In genomic region chr1:32650752-32651460, GRCh38 we compare ENCODE assay signal across 1 cellular context.
A peak's percentile ranks its signal among the peaks of the same experiment; 100 is the strongest.
TF ChIP-seq lines count a peak whose summit lies in the region.

RBBP4 (plus strand) TSS chr1:32651208; CDS start chr1:32651307, 99 bp downstream.

TF ChIP-seq in HepG2, 621 proteins besides CTCF, POLR2A, EP300 and RAD21 (continued from another document):
- TF ChIP-seq ZNF574 (CRISPR knock-in tag; IDR thresholded peaks at IDR 0.05) (peak; percentile 72), ZFP82 (CRISPR knock-in tag; IDR thresholded peaks at IDR 0.05; ENCODE audit: borderline replicate concordance) (peak; percentile 93; the same call in 1 of the 2 replicates), FOSL1 (CRISPR knock-in tag; IDR thresholded peaks at IDR 0.05; ENCODE audit: borderline replicate concordance) (no peak), U2AF2 (IDR thresholded peaks at IDR 0.05; ENCODE audit: low read depth, low read length) (no peak), SMAD3 (CRISPR knock-in tag; IDR thresholded peaks at IDR 0.05) (peak; percentile 19), SNAPC2 (CRISPR knock-in tag; IDR thresholded peaks at IDR 0.05) (peak; percentile 53; the same call in 1 of the 2 replicates), HNF4G (IDR thresholded peaks at IDR 0.05; ENCODE audit: borderline replicate concordance, low read depth, low read length) (no peak), HNF4G (CRISPR knock-in tag; IDR thresholded peaks at IDR 0.05; ENCODE audit: borderline replicate concordance, low read depth) (no peak), BATF2 (CRISPR knock-in tag; IDR thresholded peaks at IDR 0.05) (peak; percentile 75; the same call in 1 of the 2 replicates), ZNF292 (CRISPR knock-in tag; IDR thresholded peaks at IDR 0.05; ENCODE audit: borderline replicate concordance, low read depth) (no peak; the same call in 1 of the 2 replicates), ZNF780A (CRISPR knock-in tag; IDR thresholded peaks at IDR 0.05) (peak; percentile 86; the same call in 1 of the 2 replicates), ZNF431 (CRISPR knock-in tag; IDR thresholded peaks at IDR 0.05; ENCODE audit: borderline replicate concordance, low read depth) (no peak), NR2F6 (IDR thresholded peaks at IDR 0.05) (no peak; the same call in 1 of the 2 replicates), NR2F6 (CRISPR knock-in tag; IDR thresholded peaks at IDR 0.05) (peak; percentile 30; the same call in 1 of the 2 replicates)
- TF ChIP-seq, protein P1, sequence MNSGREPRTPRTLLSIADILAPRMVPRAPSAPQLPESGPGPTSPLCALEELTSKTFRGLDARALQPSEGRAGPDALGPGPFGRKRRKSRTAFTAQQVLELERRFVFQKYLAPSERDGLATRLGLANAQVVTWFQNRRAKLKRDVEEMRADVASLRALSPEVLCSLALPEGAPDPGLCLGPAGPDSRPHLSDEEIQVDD (CRISPR knock-in tag; IDR thresholded peaks at IDR 0.05; ENCODE audit: borderline replicate concordance): no peak
- TF ChIP-seq, protein P2, sequence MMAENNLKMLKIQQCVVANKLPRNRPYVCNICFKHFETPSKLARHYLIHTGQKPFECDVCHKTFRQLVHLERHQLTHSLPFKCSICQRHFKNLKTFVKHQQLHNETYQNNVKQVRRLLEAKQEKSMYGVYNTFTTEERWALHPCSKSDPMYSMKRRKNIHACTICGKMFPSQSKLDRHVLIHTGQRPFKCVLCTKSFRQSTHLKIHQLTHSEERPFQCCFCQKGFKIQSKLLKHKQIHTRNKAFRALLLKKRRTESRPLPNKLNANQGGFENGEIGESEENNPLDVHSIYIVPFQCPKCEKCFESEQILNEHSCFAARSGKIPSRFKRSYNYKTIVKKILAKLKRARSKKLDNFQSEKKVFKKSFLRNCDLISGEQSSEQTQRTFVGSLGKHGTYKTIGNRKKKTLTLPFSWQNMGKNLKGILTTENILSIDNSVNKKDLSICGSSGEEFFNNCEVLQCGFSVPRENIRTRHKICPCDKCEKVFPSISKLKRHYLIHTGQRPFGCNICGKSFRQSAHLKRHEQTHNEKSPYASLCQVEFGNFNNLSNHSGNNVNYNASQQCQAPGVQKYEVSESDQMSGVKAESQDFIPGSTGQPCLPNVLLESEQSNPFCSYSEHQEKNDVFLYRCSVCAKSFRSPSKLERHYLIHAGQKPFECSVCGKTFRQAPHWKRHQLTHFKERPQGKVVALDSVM (CRISPR knock-in tag; IDR thresholded peaks at IDR 0.05): peak; percentile 85
- TF ChIP-seq, protein P3, sequence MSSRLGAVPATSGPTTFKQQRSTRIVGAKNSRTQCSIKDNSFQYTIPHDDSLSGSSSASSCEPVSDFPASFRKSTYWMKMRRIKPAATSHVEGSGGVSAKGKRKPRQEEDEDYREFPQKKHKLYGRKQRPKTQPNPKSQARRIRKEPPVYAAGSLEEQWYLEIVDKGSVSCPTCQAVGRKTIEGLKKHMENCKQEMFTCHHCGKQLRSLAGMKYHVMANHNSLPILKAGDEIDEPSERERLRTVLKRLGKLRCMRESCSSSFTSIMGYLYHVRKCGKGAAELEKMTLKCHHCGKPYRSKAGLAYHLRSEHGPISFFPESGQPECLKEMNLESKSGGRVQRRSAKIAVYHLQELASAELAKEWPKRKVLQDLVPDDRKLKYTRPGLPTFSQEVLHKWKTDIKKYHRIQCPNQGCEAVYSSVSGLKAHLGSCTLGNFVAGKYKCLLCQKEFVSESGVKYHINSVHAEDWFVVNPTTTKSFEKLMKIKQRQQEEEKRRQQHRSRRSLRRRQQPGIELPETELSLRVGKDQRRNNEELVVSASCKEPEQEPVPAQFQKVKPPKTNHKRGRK (CRISPR knock-in tag; IDR thresholded peaks at IDR 0.05): no peak
- TF ChIP-seq, protein P4, sequence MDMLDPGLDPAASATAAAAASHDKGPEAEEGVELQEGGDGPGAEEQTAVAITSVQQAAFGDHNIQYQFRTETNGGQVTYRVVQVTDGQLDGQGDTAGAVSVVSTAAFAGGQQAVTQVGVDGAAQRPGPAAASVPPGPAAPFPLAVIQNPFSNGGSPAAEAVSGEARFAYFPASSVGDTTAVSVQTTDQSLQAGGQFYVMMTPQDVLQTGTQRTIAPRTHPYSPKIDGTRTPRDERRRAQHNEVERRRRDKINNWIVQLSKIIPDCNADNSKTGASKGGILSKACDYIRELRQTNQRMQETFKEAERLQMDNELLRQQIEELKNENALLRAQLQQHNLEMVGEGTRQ (IDR thresholded peaks at IDR 0.05; ENCODE audit: low read depth, low read length): peak; percentile 75
- TF ChIP-seq, protein P4 (CRISPR knock-in tag; IDR thresholded peaks at IDR 0.05; ENCODE audit: borderline replicate concordance): peak; percentile 92
TF ChIP-seq in HepG2: peak in this region for 335.
